10 cellular contexts compared by ENCODE assay signal in the genomic region with DNA sequence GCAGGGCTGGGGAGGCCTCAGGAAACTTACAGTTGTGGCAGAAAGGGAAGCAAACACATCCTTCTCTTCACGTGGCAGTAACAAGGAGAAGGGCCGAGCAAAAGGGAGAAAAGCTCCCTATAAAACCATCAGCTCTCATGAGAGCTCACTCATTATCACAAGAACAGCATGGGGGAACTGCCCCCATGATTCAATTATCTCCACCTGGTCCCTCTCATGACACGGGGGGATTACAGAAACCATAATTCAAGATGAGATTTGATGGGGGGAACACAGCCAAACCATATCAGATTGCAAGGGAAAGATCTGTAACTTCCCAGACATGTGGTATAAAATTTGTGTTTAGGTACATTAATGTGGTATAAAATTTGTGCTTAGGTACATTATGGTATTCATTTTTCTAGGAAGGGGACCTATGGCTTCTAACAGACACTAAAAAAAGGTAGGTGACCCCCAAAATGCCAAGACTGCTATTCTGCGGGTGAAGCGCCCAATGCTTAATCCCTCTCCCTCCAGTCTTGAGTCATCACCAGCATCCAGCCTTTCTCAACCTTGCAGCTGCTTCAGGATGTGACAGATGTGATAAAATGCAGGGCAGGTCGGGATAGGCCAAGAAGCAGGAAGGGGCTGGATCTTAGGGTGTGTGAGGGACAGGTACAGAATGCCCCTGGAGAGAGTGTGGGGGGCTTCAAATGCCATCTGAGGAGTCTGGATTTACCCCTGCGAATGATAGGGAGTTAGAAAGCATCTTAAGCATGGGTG.
"Had no signal": no experiment of that assay in that cellular context is flagged by ENCODE, and none has a peak within 500 bp of the region (broad histone marks: within the 10 kb centered on the region; RNA-seq: fewer than 3 reads in every experiment).

No MANE protein-coding gene starts in this region.

- H3K36me3 ChIP-seq: breast epithelium, gastroesophageal sphincter, neural progenitor cell, transverse colon had no signal

- ATAC-seq: activated T-cell treated with anti-CD3 and anti-CD28 coated beads, Interleukin-2, amount 50 U/mL, for 72 hours had no signal

- H3K27ac Mint-ChIP-seq: activated CD4-positive, alpha-beta memory T cell treated with anti-CD3 and anti-CD28 coated beads for 36 hours; activated naive CD8-positive, alpha-beta T cell treated with anti-CD3 and anti-CD28 coated beads, Interleukin-2, amount 10 ng/mL, durations not matched to agents 7 days and 5 days; activated T-cell treated with anti-CD3 and anti-CD28 coated beads, Interleukin-2, amount 50 U/mL, for 72 hours; neural progenitor cell had no signal

- H3K4me3 Mint-ChIP-seq: activated CD4-positive, alpha-beta memory T cell treated with anti-CD3 and anti-CD28 coated beads for 36 hours; activated naive CD8-positive, alpha-beta T cell treated with anti-CD3 and anti-CD28 coated beads, Interleukin-2, amount 10 ng/mL, durations not matched to agents 7 days and 5 days; activated T-cell treated with anti-CD3 and anti-CD28 coated beads, Interleukin-2, amount 50 U/mL, for 72 hours; neural progenitor cell had no signal

- H3K9me3 Mint-ChIP-seq: activated CD4-positive, alpha-beta memory T cell treated with anti-CD3 and anti-CD28 coated beads for 36 hours; activated naive CD8-positive, alpha-beta T cell treated with anti-CD3 and anti-CD28 coated beads, Interleukin-2, amount 10 ng/mL, durations not matched to agents 7 days and 5 days; activated T-cell treated with anti-CD3 and anti-CD28 coated beads, Interleukin-2, amount 50 U/mL, for 72 hours; neural progenitor cell had no signal

- H3K4me2 ChIP-seq: neural progenitor cell had no signal

- DNase-seq: activated CD4-positive, alpha-beta memory T cell treated with anti-CD3 and anti-CD28 coated beads for 36 hours; activated CD8-positive, alpha-beta memory T cell treated with anti-CD3 and anti-CD28 coated beads, Interleukin-2, amount 50 U/mL, for 4 hours; activated naive CD8-positive, alpha-beta T cell treated with anti-CD3 and anti-CD28 coated beads, Interleukin-2, amount 10 ng/mL, durations not matched to agents 7 days and 5 days; activated T-cell treated with anti-CD3 and anti-CD28 coated beads, Interleukin-2, amount 50 U/mL, for 72 hours; aorta; small intestine; transverse colon had no signal

- H3K27me3 ChIP-seq: breast epithelium, gastroesophageal sphincter, neural progenitor cell, transverse colon had no signal

- H3K27ac ChIP-seq: breast epithelium, gastroesophageal sphincter, neural progenitor cell, transverse colon had no signal

- H3K9ac ChIP-seq: neural progenitor cell had no signal

- H3K4me3 ChIP-seq: breast epithelium, gastroesophageal sphincter, neural progenitor cell, transverse colon had no signal

- H3K4me1 ChIP-seq: breast epithelium, neural progenitor cell had no signal

- H3K36me3 Mint-ChIP-seq: activated CD4-positive, alpha-beta memory T cell treated with anti-CD3 and anti-CD28 coated beads for 36 hours; activated naive CD8-positive, alpha-beta T cell treated with anti-CD3 and anti-CD28 coated beads, Interleukin-2, amount 10 ng/mL, durations not matched to agents 7 days and 5 days; neural progenitor cell had no signal
